ENCODE assay signal across 32 cellular contexts in the genomic region with DNA sequence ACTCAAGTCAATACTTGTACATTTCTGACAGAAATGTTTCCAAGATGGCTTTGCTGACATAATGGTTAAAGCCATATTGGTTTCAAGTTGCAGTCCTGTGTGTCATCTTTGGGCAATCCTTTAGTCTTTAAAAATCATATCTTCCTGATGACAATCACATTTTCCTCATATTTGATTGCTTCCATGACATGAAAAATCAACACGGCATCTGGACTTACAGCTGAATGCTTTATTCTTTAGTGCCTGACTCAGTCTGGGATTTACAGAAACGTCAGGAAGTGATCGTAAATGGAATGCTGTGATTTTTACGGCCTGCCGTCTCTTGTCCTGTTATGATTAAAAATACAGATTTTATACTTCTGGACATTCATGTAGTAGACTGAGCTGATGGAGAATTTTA.
DNase-seq lines count a peak whose midpoint lies in the region; ATAC-seq, FAIRE-seq and TF ChIP-seq lines count a peak whose summit lies in the region.
"Had no signal": no experiment of that assay in that cellular context is flagged by ENCODE, and none has a peak within 500 bp of the region (broad histone marks: within the 10 kb centered on the region; RNA-seq: fewer than 3 reads in every experiment).

No MANE protein-coding gene starts in this region.

- H3K4me1 Mint-ChIP-seq in activated naive CD8-positive, alpha-beta T cell treated with anti-CD3 and anti-CD28 coated beads, Interleukin-2, amount 50 U/mL, for 24 hours = no peaks in the 10 kb centered on the region
- H3K4me1 Mint-ChIP-seq: activated CD8-positive, alpha-beta memory T cell treated with anti-CD3 and anti-CD28 coated beads, Interleukin-2, amount 10 ng/mL, durations not matched to agents 7 days and 5 days had no signal

- no peaks in the 10 kb centered on the region for H3K36me3 Mint-ChIP-seq in activated naive CD8-positive, alpha-beta T cell treated with anti-CD3 and anti-CD28 coated beads, Interleukin-2, amount 50 U/mL, for 24 hours (ENCODE audit: low read depth)
- H3K36me3 Mint-ChIP-seq: activated CD8-positive, alpha-beta memory T cell treated with anti-CD3 and anti-CD28 coated beads, Interleukin-2, amount 10 ng/mL, durations not matched to agents 7 days and 5 days; CD8-positive, alpha-beta T cell; naive thymus-derived CD4-positive, alpha-beta T cell had no signal

- peak; percentile 13 for FAIRE-seq in GM12891 (lab: Jason Lieb, UNC)
- FAIRE-seq: G401.6, GM19239 had no signal

- H3K4me3 Mint-ChIP-seq in activated naive CD8-positive, alpha-beta T cell treated with anti-CD3 and anti-CD28 coated beads, Interleukin-2, amount 50 U/mL, for 24 hours = no peak overlapping the region
- H3K4me3 Mint-ChIP-seq: activated CD8-positive, alpha-beta memory T cell treated with anti-CD3 and anti-CD28 coated beads, Interleukin-2, amount 10 ng/mL, durations not matched to agents 7 days and 5 days; activated naive CD4-positive, alpha-beta T cell treated with anti-CD3 and anti-CD28 coated beads for 36 hours; CD8-positive, alpha-beta T cell; naive thymus-derived CD4-positive, alpha-beta T cell; stimulated activated naive CD8-positive, alpha-beta T cell treated with anti-CD3 and anti-CD28 coated beads, Interleukin-15, Interleukin-2, amounts not matched to agents 100 ng/mL and 50 ng/mL, for 24 hours had no signal

- no peaks in the 10 kb centered on the region for H3K9me3 Mint-ChIP-seq in activated naive CD8-positive, alpha-beta T cell treated with anti-CD3 and anti-CD28 coated beads, Interleukin-2, amount 50 U/mL, for 24 hours
- H3K9me3 Mint-ChIP-seq: activated naive CD4-positive, alpha-beta T cell treated with anti-CD3 and anti-CD28 coated beads for 36 hours; CD8-positive, alpha-beta T cell; naive thymus-derived CD4-positive, alpha-beta T cell; stimulated activated naive CD8-positive, alpha-beta T cell treated with anti-CD3 and anti-CD28 coated beads, Interleukin-15, Interleukin-2, amounts not matched to agents 100 ng/mL and 50 ng/mL, for 24 hours had no signal

- no peaks in the 10 kb centered on the region for H3K27me3 ChIP-seq in SJSA1 (replicated peaks)
- H3K27me3 ChIP-seq in suprapubic skin = no peaks in the 10 kb centered on the region
- H3K27me3 ChIP-seq: breast epithelium, colonic mucosa, esophagus muscularis mucosa, thyroid gland had no signal

- no CpG with 5 or more reads among the region's 5 CpGs for WGBS in suprapubic skin

- H3K4me1 ChIP-seq in SJSA1 (replicated peaks) (peaks cover 18% of the 10 kb centered on the region), suprapubic skin (no peaks in the 10 kb centered on the region)
- H3K4me1 ChIP-seq: breast epithelium, colonic mucosa, esophagus muscularis mucosa, HAP-1, left ventricle myocardium inferior, thyroid gland had no signal

- H3K27ac ChIP-seq in SJSA1 (peak overlapping the region; percentile 78), suprapubic skin (no peak overlapping the region)
- H3K27ac ChIP-seq: breast epithelium, colonic mucosa, esophagus muscularis mucosa, left ventricle myocardium inferior, thyroid gland had no signal

- no peaks in the 10 kb centered on the region for H3K27me3 Mint-ChIP-seq in activated naive CD8-positive, alpha-beta T cell treated with anti-CD3 and anti-CD28 coated beads, Interleukin-2, amount 50 U/mL, for 24 hours
- H3K27me3 Mint-ChIP-seq: activated CD8-positive, alpha-beta memory T cell treated with anti-CD3 and anti-CD28 coated beads, Interleukin-2, amount 10 ng/mL, durations not matched to agents 7 days and 5 days; naive thymus-derived CD4-positive, alpha-beta T cell; stimulated activated naive CD8-positive, alpha-beta T cell treated with anti-CD3 and anti-CD28 coated beads, Interleukin-15, Interleukin-2, amounts not matched to agents 100 ng/mL and 50 ng/mL, for 24 hours had no signal

- TF ChIP-seq EP300 in suprapubic skin (IDR thresholded peaks at IDR 0.05) = no peak

- H3K36me3 ChIP-seq in SJSA1 (no peaks in the 10 kb centered on the region), suprapubic skin (no peaks in the 10 kb centered on the region)
- H3K36me3 ChIP-seq: breast epithelium, colonic mucosa, esophagus muscularis mucosa, HAP-1, left ventricle myocardium inferior, thyroid gland had no signal

- DNase-seq in GM12891 (ENCODE audit: insufficient read length, low spot score) (no peak), SJSA1 (ENCODE audit: low read depth in 1 of 2, low spot score in 2 of 2) (peak; percentile 33 to 34), fibroblast of pulmonary artery (ENCODE audit: low read depth) (peak; percentile 58), superior temporal gyrus (ENCODE audit: extremely low spot score) (peak; percentile 28), suprapubic skin (ENCODE audit: low spot score in 2 of 2) (no peak)
- DNase-seq in activated naive CD8-positive, alpha-beta T cell treated with anti-CD3 and anti-CD28 coated beads, Interleukin-2, amount 50 U/mL, for 24 hours = no peak
- DNase-seq: activated CD4-positive, alpha-beta T cell treated with anti-CD3 and anti-CD28 coated beads, Interleukin-2, amount 50 U/mL, for 1 hour; activated CD8-positive, alpha-beta memory T cell treated with anti-CD3 and anti-CD28 coated beads, Interleukin-2, amount 10 ng/mL, durations not matched to agents 7 days and 5 days; activated naive CD4-positive, alpha-beta T cell treated with anti-CD3 and anti-CD28 coated beads for 36 hours; amniotic stem cell; CD8-positive, alpha-beta T cell; colonic mucosa; DMS153; effector memory CD4-positive, alpha-beta T cell; Karpas-422; left ventricle myocardium inferior; MV-4-11; naive thymus-derived CD4-positive, alpha-beta T cell; NCI-H524; nucleus accumbens; SHP77 treated with DMSO at 0.1 percent for 48 hours; T-helper 9 cell; thyroid gland had no signal

- TF ChIP-seq CTCF in fibroblast of pulmonary artery (IDR thresholded peaks at IDR 0.05; ENCODE audit: low read length, missing control alignments) = no peak
- no peak for TF ChIP-seq CTCF in suprapubic skin (IDR thresholded peaks at IDR 0.05)

- ATAC-seq in GM19035 (IDR thresholded peaks at IDR 0.05; ENCODE audit: unreplicated experiment) (no peak), HG03025 (IDR thresholded peaks at IDR 0.05; ENCODE audit: low FRiP score, unreplicated experiment) (no peak)
- no peak for ATAC-seq in activated naive CD8-positive, alpha-beta T cell treated with anti-CD3 and anti-CD28 coated beads, Interleukin-2, amount 50 U/mL, for 24 hours
- ATAC-seq: activated CD8-positive, alpha-beta memory T cell treated with anti-CD3 and anti-CD28 coated beads, Interleukin-2, amount 10 ng/mL, durations not matched to agents 7 days and 5 days; CD8-positive, alpha-beta T cell; naive thymus-derived CD4-positive, alpha-beta T cell; Panc1 had no signal

- H3K9me3 ChIP-seq in SJSA1 (replicated peaks) = no peaks in the 10 kb centered on the region
- no peaks in the 10 kb centered on the region for H3K9me3 ChIP-seq in suprapubic skin
- H3K9me3 ChIP-seq: breast epithelium, colonic mucosa, esophagus muscularis mucosa, HAP-1, left ventricle myocardium inferior, thyroid gland had no signal

- no peak overlapping the region for H3K27ac Mint-ChIP-seq in activated naive CD8-positive, alpha-beta T cell treated with anti-CD3 and anti-CD28 coated beads, Interleukin-2, amount 50 U/mL, for 24 hours
- H3K27ac Mint-ChIP-seq: activated CD8-positive, alpha-beta memory T cell treated with anti-CD3 and anti-CD28 coated beads, Interleukin-2, amount 10 ng/mL, durations not matched to agents 7 days and 5 days; activated naive CD4-positive, alpha-beta T cell treated with anti-CD3 and anti-CD28 coated beads for 36 hours; CD8-positive, alpha-beta T cell; naive thymus-derived CD4-positive, alpha-beta T cell; stimulated activated naive CD8-positive, alpha-beta T cell treated with anti-CD3 and anti-CD28 coated beads, Interleukin-15, Interleukin-2, amounts not matched to agents 100 ng/mL and 50 ng/mL, for 24 hours had no signal

- H3K4me3 ChIP-seq in SJSA1 (no peak overlapping the region), fibroblast of pulmonary artery (replicated peaks; ENCODE audit: low read depth, low read length) (no peak overlapping the region), suprapubic skin (no peak overlapping the region)
- H3K4me3 ChIP-seq: breast epithelium, colonic mucosa, esophagus muscularis mucosa, HAP-1, left ventricle myocardium inferior, thyroid gland had no signal

- TF ChIP-seq POLR2A in GM12891 (IDR thresholded peaks at IDR 0.05; ENCODE audit: low read depth, low read length) (no peak), suprapubic skin (IDR thresholded peaks at IDR 0.05) (no peak)

TF ChIP-seq in GM12891, 5 proteins besides CTCF, POLR2A, EP300 and RAD21:
- TF ChIP-seq PAX5 (IDR thresholded peaks at IDR 0.05; ENCODE audit: insufficient read depth, low read length, severe bottlenecking) = no peak
- no peak for TF ChIP-seq SPI1 (IDR thresholded peaks at IDR 0.05; ENCODE audit: low read depth, low read length)
- TF ChIP-seq TAF1 (IDR thresholded peaks at IDR 0.05; ENCODE audit: low read depth, low read length) = no peak
- TF ChIP-seq POU2F2 (IDR thresholded peaks at IDR 0.05; ENCODE audit: low read depth, low read length) = no peak
- TF ChIP-seq POLR2AphosphoS5 (IDR thresholded peaks at IDR 0.05; ENCODE audit: low read depth, low read length) = no peak

Comparison
In these comparisons a context has a peak if more than half of its experiments do, and no peak if none do; other contexts are left out.
1. DNase-seq: peak in SJSA1 (2 of 2), fibroblast of pulmonary artery (single experiment) and superior temporal gyrus (single experiment); none in GM12891 (single experiment), activated naive CD8-positive, alpha-beta T cell treated with anti-CD3 and anti-CD28 coated beads, Interleukin-2, amount 50 U/mL, for 24 hours (single experiment) and suprapubic skin (0 of 2).